9 cellular contexts compared by ENCODE assay signal in the genomic region with DNA sequence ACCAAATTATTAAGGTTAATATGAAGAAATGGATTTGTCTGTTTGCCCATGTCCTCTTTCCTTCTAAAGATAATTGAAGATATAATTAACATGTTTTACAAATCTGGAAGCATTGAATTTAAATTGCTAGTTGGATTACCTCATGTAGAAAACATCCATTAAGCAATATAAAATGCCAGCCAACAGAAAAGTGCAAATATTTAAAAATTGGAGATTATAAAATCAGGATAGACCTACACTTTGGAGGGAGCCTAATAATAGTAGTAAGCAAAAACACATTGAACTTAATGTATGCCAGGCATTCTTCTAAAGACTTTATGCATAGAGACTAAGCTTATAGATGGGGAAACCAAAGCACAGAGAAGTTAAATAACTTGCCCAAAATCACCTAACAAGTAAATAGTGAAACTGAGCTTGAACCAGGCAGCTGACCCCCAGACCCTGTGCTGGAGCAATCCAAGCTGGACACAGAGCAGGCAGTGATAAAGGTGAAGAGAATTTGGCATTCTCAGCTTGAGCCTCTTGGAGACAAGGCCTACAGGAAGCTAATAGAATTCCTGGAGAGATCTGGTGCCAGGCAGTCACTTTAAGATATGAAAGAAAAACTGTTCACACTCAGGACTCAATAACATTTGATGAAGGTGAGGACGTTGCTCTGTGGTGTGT.
"Had no signal": no experiment of that assay in that cellular context is flagged by ENCODE, and none has a peak within 500 bp of the region (broad histone marks: within the 10 kb centered on the region; RNA-seq: fewer than 3 reads in every experiment).

No MANE protein-coding gene starts in this region.

- H3K4me1 ChIP-seq: HAP-1 had no signal

- H3K36me3 ChIP-seq: HAP-1 had no signal

- H3K4me3 ChIP-seq: GM23338, HAP-1 had no signal

- ATAC-seq: GM23338, HCT116 had no signal

- H3K9me3 ChIP-seq: HAP-1 had no signal

- H3K27ac ChIP-seq: HL-60, KMS-11 had no signal

- H2AFZ ChIP-seq: GM23338 had no signal

- H3K9ac ChIP-seq: KMS-11 had no signal

- H3K4me2 ChIP-seq: GM23338, KMS-11 had no signal

- DNase-seq: H7, HFFc6, Karpas-422, KBM-7 had no signal
